In genomic region chr2:178327516-178327915, GRCh38 we compare ENCODE assay signal across 24 cellular contexts.
DNase-seq lines count a peak whose midpoint lies in the region; ATAC-seq, FAIRE-seq and TF ChIP-seq lines count a peak whose summit lies in the region.
"Had no signal": no experiment of that assay in that cellular context is flagged by ENCODE, and none has a peak within 500 bp of the region (broad histone marks: within the 10 kb centered on the region; RNA-seq: fewer than 3 reads in every experiment).

No MANE protein-coding gene starts in this region.

- H3K9me3 Mint-ChIP-seq in endothelial cell (ENCODE audit: unreplicated experiment) = no peaks in the 10 kb centered on the region
- H3K9me3 Mint-ChIP-seq: naive thymus-derived CD8-positive, alpha-beta T cell had no signal

- intact Hi-C loops in HepG2 (cut with micrococcal nuclease; ENCODE audit: unreplicated experiment) (no loop called here), upper lobe of right lung (cut with DNase I) (no loop called here)

- no peak overlapping the region for H3K27ac ChIP-seq in HepG2 (ENCODE audit: extremely low read length, insufficient read depth, low read length)
- no peak overlapping the region for H3K27ac ChIP-seq in upper lobe of right lung
- H3K27ac ChIP-seq: 22Rv1, SJCRH30 had no signal

- H3K4me3 Mint-ChIP-seq in endothelial cell (ENCODE audit: unreplicated experiment) = no peak overlapping the region
- H3K4me3 Mint-ChIP-seq: immature natural killer cell; naive thymus-derived CD8-positive, alpha-beta T cell had no signal

- DNase-seq in DMS53 (lab: John Stamatoyannopoulos, UW) (peak; percentile 38), DMS53 treated with DMSO at 0.1 percent for 48 hours (lab: John Stamatoyannopoulos, UW; ENCODE audit: unreplicated experiment) (no peak), amniotic epithelial cell (ENCODE audit: low read depth) (peak; percentile 21), HepG2 (ENCODE audit: low spot score) (no peak), upper lobe of right lung (no peak), DMS153 treated with DMSO at 0.1 percent for 48 hours (lab: John Stamatoyannopoulos, UW; ENCODE audit: unreplicated experiment) (no peak), endothelial cell (ENCODE audit: low spot score) (no peak)
- DNase-seq: activated CD4-positive, alpha-beta T cell treated with anti-CD3 and anti-CD28 coated beads, Interleukin-2, amount 50 U/mL, for 4 hours; activated gamma-delta T cell; BE2C; central memory CD4-positive, alpha-beta T cell; COR-L47; effector CD8-positive, alpha-beta T cell; immature natural killer cell; MG63; naive thymus-derived CD8-positive, alpha-beta T cell; NCI-H1930; NCI-H524 treated with DMSO at 0.1 percent for 48 hours; PC-3; posterior cingulate gyrus had no signal

- H3K9ac ChIP-seq in HepG2 (ENCODE audit: insufficient read depth, low read depth, low read length) = no peak overlapping the region

- H3K4me3 ChIP-seq in HepG2 (replicated peaks in 1 of 3; ENCODE audit: insufficient read depth in 1 of 3, low read depth in 2 of 3, low read length in 3 of 3) (no peak overlapping the region), upper lobe of right lung (no peak overlapping the region)
- H3K4me3 ChIP-seq: MG63, SJCRH30, smooth muscle cell had no signal

- TF ChIP-seq CTCF in HepG2 (CRISPR knock-in tag; IDR thresholded peaks at IDR 0.05) = no peak
- no peak for TF ChIP-seq CTCF in upper lobe of right lung (IDR thresholded peaks at IDR 0.05)
- no peak for TF ChIP-seq CTCF in endothelial cell (IDR thresholded peaks at IDR 0.05; ENCODE audit: unreplicated experiment)

- H3K4me1 Mint-ChIP-seq in endothelial cell (ENCODE audit: unreplicated experiment) = no peaks in the 10 kb centered on the region
- H3K4me1 Mint-ChIP-seq: immature natural killer cell had no signal

- H3K9me3 ChIP-seq in HepG2 (ENCODE audit: low read length) = no peaks in the 10 kb centered on the region
- H3K9me3 ChIP-seq in upper lobe of right lung = no peaks in the 10 kb centered on the region
- H3K9me3 ChIP-seq: BE2C, MG63, SJCRH30 had no signal

- H3K27me3 ChIP-seq in HepG2 (ENCODE audit: control insufficient read depth in 1 of 2, insufficient read depth in 2 of 2, low read length in 2 of 2) (peaks cover 0 to 5% of the 10 kb centered on the region in 2 experiments; a peak in 1 of 5 replicates), upper lobe of right lung (no peaks in the 10 kb centered on the region)
- H3K27me3 ChIP-seq: BE2C, MG63, SJCRH30 had no signal

- no peaks in the 10 kb centered on the region for H3K79me2 ChIP-seq in HepG2 (ENCODE audit: insufficient read depth, low read length)

- POLR2A ChIA-PET in HepG2 (lab: Yijun Ruan, JAX) = no interaction called here

- H3K4me1 ChIP-seq in HepG2 (ENCODE audit: insufficient read depth, low read length) = peaks cover 38% of the 10 kb centered on the region
- no peaks in the 10 kb centered on the region for H3K4me1 ChIP-seq in upper lobe of right lung
- H3K4me1 ChIP-seq: BE2C, SJCRH30 had no signal

- H3K36me3 Mint-ChIP-seq in endothelial cell (ENCODE audit: low read depth, unreplicated experiment) = no peaks in the 10 kb centered on the region
- H3K36me3 Mint-ChIP-seq: immature natural killer cell; naive thymus-derived CD8-positive, alpha-beta T cell had no signal

- TF ChIP-seq EP300 in HepG2 (IDR thresholded peaks at IDR 0.05; ENCODE audit: low read depth in 2 of 2, low read length in 2 of 2) = no peak
- no peak for TF ChIP-seq EP300 in HepG2 (CRISPR knock-in tag; IDR thresholded peaks at IDR 0.05; ENCODE audit: borderline replicate concordance)

- no peak for TF ChIP-seq POLR2A in HepG2 (IDR thresholded peaks at IDR 0.05; ENCODE audit: insufficient read depth in 1 of 2, low read depth in 2 of 2, low read length in 2 of 2)

- FAIRE-seq in HepG2 (lab: Jason Lieb, UNC) = peak; percentile 32

- no peaks in the 10 kb centered on the region for H3K27me3 Mint-ChIP-seq in endothelial cell (ENCODE audit: unreplicated experiment)

- in situ Hi-C loops in HepG2 (cut with HindIII; ENCODE audit: extremely low pct_ligation_motif_present, low pct_unique_long_range_greater_than_20kb) = no loop called here

- H3K27ac Mint-ChIP-seq in endothelial cell (ENCODE audit: unreplicated experiment) = no peak overlapping the region
- H3K27ac Mint-ChIP-seq: immature natural killer cell; naive thymus-derived CD8-positive, alpha-beta T cell had no signal

- no peaks in the 10 kb centered on the region for H4K20me1 ChIP-seq in HepG2 (ENCODE audit: insufficient read depth, low read length)

- CTCF ChIA-PET in HepG2 (lab: Yijun Ruan, JAX; ENCODE audit: low intra/inter-chr PET ratio, low total read pairs) = no interaction called here

- ATAC-seq in HepG2 (peak; percentile 73), upper lobe of right lung (peak; percentile 41), HG03571 (IDR thresholded peaks at IDR 0.05; ENCODE audit: unreplicated experiment) (no peak)
- ATAC-seq: naive thymus-derived CD8-positive, alpha-beta T cell; PC-3 had no signal

- no peaks in the 10 kb centered on the region for H3K36me3 ChIP-seq in HepG2 (replicated peaks in 1 of 2; ENCODE audit: control insufficient read depth in 1 of 2, insufficient read depth in 2 of 2, low read length in 2 of 2)
- no peaks in the 10 kb centered on the region for H3K36me3 ChIP-seq in upper lobe of right lung
- H3K36me3 ChIP-seq: BE2C, MG63, SJCRH30 had no signal

- no peak overlapping the region for H2AFZ ChIP-seq in HepG2 (ENCODE audit: low read length)

- 0% methylated on average over 4 of the region's 4 CpGs for WGBS in HepG2 (ENCODE audit: low lambda C conversion rate)

- no peak for TF ChIP-seq RAD21 in HepG2 (CRISPR knock-in tag; IDR thresholded peaks at IDR 0.05)

- H3K4me2 ChIP-seq in HepG2 (ENCODE audit: low read depth, low read length) = peak overlapping the region; percentile 25; the same call in 1 of the 2 replicates
- H3K4me2 ChIP-seq: smooth muscle cell had no signal

- no TSS peak for BruUV-seq in HepG2 (replicated peaks; lab: Mats Ljungman, UMichigan)

TF ChIP-seq in HepG2, 621 proteins besides CTCF, POLR2A, EP300 and RAD21:
- TF ChIP-seq HNF4G (IDR thresholded peaks at IDR 0.05; ENCODE audit: borderline replicate concordance, low read depth, low read length) (0 out of 2 replicates have a peak, but pooled peaks have one; percentile 15), HNF4G (CRISPR knock-in tag; IDR thresholded peaks at IDR 0.05; ENCODE audit: borderline replicate concordance, low read depth) (no peak), CEBPG (CRISPR knock-in tag; IDR thresholded peaks at IDR 0.05) (no peak), NR3C1 (CRISPR knock-in tag; IDR thresholded peaks at IDR 0.05) (no peak), HNF4A (CRISPR knock-in tag; IDR thresholded peaks at IDR 0.05) (peak; percentile 50), ZNF7 (CRISPR knock-in tag; IDR thresholded peaks at IDR 0.05) (no peak), HDAC1 (CRISPR knock-in tag; IDR thresholded peaks at IDR 0.05) (0 out of 2 replicates have a peak, but pooled peaks have one; percentile 24), ZNF589 (CRISPR knock-in tag; conservative IDR thresholded peaks at IDR 0.05) (no peak)
- TF ChIP-seq, protein P1, sequence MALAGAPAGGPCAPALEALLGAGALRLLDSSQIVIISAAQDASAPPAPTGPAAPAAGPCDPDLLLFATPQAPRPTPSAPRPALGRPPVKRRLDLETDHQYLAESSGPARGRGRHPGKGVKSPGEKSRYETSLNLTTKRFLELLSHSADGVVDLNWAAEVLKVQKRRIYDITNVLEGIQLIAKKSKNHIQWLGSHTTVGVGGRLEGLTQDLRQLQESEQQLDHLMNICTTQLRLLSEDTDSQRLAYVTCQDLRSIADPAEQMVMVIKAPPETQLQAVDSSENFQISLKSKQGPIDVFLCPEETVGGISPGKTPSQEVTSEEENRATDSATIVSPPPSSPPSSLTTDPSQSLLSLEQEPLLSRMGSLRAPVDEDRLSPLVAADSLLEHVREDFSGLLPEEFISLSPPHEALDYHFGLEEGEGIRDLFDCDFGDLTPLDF (CRISPR knock-in tag; IDR thresholded peaks at IDR 0.05) = 0 out of 2 replicates have a peak, but pooled peaks have one; percentile 27
- TF ChIP-seq, protein P2, sequence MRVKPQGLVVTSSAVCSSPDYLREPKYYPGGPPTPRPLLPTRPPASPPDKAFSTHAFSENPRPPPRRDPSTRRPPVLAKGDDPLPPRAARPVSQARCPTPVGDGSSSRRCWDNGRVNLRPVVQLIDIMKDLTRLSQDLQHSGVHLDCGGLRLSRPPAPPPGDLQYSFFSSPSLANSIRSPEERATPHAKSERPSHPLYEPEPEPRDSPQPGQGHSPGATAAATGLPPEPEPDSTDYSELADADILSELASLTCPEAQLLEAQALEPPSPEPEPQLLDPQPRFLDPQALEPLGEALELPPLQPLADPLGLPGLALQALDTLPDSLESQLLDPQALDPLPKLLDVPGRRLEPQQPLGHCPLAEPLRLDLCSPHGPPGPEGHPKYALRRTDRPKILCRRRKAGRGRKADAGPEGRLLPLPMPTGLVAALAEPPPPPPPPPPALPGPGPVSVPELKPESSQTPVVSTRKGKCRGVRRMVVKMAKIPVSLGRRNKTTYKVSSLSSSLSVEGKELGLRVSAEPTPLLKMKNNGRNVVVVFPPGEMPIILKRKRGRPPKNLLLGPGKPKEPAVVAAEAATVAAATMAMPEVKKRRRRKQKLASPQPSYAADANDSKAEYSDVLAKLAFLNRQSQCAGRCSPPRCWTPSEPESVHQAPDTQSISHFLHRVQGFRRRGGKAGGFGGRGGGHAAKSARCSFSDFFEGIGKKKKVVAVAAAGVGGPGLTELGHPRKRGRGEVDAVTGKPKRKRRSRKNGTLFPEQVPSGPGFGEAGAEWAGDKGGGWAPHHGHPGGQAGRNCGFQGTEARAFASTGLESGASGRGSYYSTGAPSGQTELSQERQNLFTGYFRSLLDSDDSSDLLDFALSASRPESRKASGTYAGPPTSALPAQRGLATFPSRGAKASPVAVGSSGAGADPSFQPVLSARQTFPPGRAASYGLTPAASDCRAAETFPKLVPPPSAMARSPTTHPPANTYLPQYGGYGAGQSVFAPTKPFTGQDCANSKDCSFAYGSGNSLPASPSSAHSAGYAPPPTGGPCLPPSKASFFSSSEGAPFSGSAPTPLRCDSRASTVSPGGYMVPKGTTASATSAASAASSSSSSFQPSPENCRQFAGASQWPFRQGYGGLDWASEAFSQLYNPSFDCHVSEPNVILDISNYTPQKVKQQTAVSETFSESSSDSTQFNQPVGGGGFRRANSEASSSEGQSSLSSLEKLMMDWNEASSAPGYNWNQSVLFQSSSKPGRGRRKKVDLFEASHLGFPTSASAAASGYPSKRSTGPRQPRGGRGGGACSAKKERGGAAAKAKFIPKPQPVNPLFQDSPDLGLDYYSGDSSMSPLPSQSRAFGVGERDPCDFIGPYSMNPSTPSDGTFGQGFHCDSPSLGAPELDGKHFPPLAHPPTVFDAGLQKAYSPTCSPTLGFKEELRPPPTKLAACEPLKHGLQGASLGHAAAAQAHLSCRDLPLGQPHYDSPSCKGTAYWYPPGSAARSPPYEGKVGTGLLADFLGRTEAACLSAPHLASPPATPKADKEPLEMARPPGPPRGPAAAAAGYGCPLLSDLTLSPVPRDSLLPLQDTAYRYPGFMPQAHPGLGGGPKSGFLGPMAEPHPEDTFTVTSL (CRISPR knock-in tag; IDR thresholded peaks at IDR 0.05; ENCODE audit: borderline replicate concordance) = 0 out of 2 replicates have a peak, but pooled peaks have one; percentile 33
TF ChIP-seq in HepG2: peak in this region for 5.

Comparison
In these comparisons a context has a peak if more than half of its experiments do, and no peak if none do; other contexts are left out.
1. DNase-seq: peak in DMS53 (single experiment) and amniotic epithelial cell (single experiment); none in DMS53 treated with DMSO at 0.1 percent for 48 hours (single experiment), HepG2 (single experiment), upper lobe of right lung (single experiment), DMS153 treated with DMSO at 0.1 percent for 48 hours (single experiment) and endothelial cell (single experiment).